Comparison of ENCODE assay signal across 14 cellular contexts in the genomic region with DNA sequence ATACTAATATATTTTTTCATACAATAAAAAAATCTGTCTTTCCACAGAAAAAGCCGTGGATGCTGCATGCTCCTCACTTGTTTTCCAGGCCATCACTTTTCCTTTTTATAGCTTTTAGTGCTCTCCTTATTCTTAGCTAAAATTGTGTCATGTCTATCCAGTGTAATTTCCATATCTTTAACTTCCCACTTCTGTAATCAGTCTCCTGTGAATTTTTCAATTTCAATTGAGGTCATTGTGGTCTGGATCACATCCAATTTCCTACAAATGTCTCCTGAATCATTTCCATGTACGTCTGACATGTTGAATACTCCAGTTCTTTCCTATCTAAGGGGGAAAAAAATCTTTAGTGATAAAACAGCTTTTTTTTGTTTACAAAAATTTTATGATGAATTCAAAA.
DNase-seq lines count a peak whose midpoint lies in the region; ATAC-seq and TF ChIP-seq lines count a peak whose summit lies in the region.
"Had no signal": no experiment of that assay in that cellular context is flagged by ENCODE, and none has a peak within 500 bp of the region (broad histone marks: within the 10 kb centered on the region; RNA-seq: fewer than 3 reads in every experiment).

No MANE protein-coding gene starts in this region.

- no TSS peak for BruUV-seq in MCF 10A (replicated peaks; lab: Mats Ljungman, UMichigan)

- H3K36me3 Mint-ChIP-seq in MCF 10A (ENCODE audit: insufficient read depth, unreplicated experiment), result no peaks in the 10 kb centered on the region

- H3K36me3 ChIP-seq in breast epithelium (no peaks in the 10 kb centered on the region), osteoblast (ENCODE audit: insufficient read depth, low read length) (no peaks in the 10 kb centered on the region)
- H3K36me3 ChIP-seq: tibial nerve had no signal

- CTCF ChIA-PET in MCF 10A (lab: Yijun Ruan, JAX), result interaction anchor here (0.6 to 1.6 kb wide), 4 partner anchors 11 to 808 kb away, joined by 3 to 5 read pairs (median 4); no protein-coding TSS in a partner anchor

- ATAC-seq in HG03135 (IDR thresholded peaks at IDR 0.05; ENCODE audit: unreplicated experiment), result no peak
- ATAC-seq: left lobe of liver had no signal

- no peak overlapping the region for H3K27ac Mint-ChIP-seq in MCF 10A (ENCODE audit: low read depth, unreplicated experiment)

- TF ChIP-seq CTCF in MCF 10A (IDR thresholded peaks at IDR 0.05; ENCODE audit: unreplicated experiment) (no peak), breast epithelium (IDR thresholded peaks at IDR 0.05) (no peak), retinal pigment epithelial cell (conservative IDR thresholded peaks at IDR 0.05; ENCODE audit: low read depth, low read length) (no peak), osteoblast (IDR thresholded peaks at IDR 0.05; ENCODE audit: extremely low read depth, low read depth, low read length) (no peak)

- intact Hi-C loops in MCF 10A (cut with micrococcal nuclease) (no loop called here), breast epithelium (cut with DNase I; ENCODE audit: low total_unique reads) (no loop called here)

- no peak overlapping the region for H3K4me2 ChIP-seq in osteoblast (ENCODE audit: insufficient read depth, low read length)

- DNase-seq in MCF 10A (ENCODE audit: unreplicated experiment), result peak; percentile 81
- DNase-seq in breast epithelium (ENCODE audit: low spot score in 2 of 2), result no peak
- peak; percentile 71 for DNase-seq in OCI-M1 (lab: John Stamatoyannopoulos, UW)
- DNase-seq in dermis blood vessel endothelial cell, result peak; percentile 64
- peak; percentile 88 for DNase-seq in retinal pigment epithelial cell (ENCODE audit: low read depth)
- DNase-seq in AML-193 (lab: John Stamatoyannopoulos, UW), result no peak
- DNase-seq in osteoblast (ENCODE audit: insufficient read length, low spot score, missing footprints), result no peak
- DNase-seq: activated naive CD4-positive, alpha-beta T cell treated with anti-CD3 and anti-CD28 coated beads, Interleukin-2, amount 50 U/mL, for 16 hours; NCI-H187; SIG-M5 had no signal

- no peaks in the 10 kb centered on the region for H3K27me3 ChIP-seq in breast epithelium
- H3K27me3 ChIP-seq in osteoblast (ENCODE audit: insufficient read depth, low read length), result no peaks in the 10 kb centered on the region
- H3K27me3 ChIP-seq: tibial nerve had no signal

- H3K9me3 ChIP-seq in breast epithelium (no peaks in the 10 kb centered on the region), osteoblast (ENCODE audit: low read depth, low read length) (no peaks in the 10 kb centered on the region)

- no peaks in the 10 kb centered on the region for H3K27me3 Mint-ChIP-seq in MCF 10A (ENCODE audit: insufficient read depth, unreplicated experiment)

- peaks cover 11% of the 10 kb centered on the region for H3K4me1 Mint-ChIP-seq in MCF 10A (ENCODE audit: insufficient read depth, unreplicated experiment)

- H3K4me1 ChIP-seq in breast epithelium (no peaks in the 10 kb centered on the region), osteoblast (ENCODE audit: insufficient read depth, low read length) (no peaks in the 10 kb centered on the region)
- H3K4me1 ChIP-seq: parathyroid adenoma, tibial nerve had no signal

- H3K79me2 ChIP-seq in osteoblast (ENCODE audit: insufficient read depth, low read length), result no peaks in the 10 kb centered on the region
- H3K79me2 ChIP-seq: parathyroid adenoma had no signal

- no peak overlapping the region for H3K4me3 ChIP-seq in breast epithelium
- H3K4me3 ChIP-seq in retinal pigment epithelial cell (ENCODE audit: low read length), result no peak overlapping the region
- H3K4me3 ChIP-seq in osteoblast (ENCODE audit: insufficient read depth, low read length), result no peak overlapping the region
- H3K4me3 ChIP-seq: tibial nerve had no signal

- no peaks in the 10 kb centered on the region for H4K20me1 ChIP-seq in osteoblast (ENCODE audit: insufficient read depth, low read length)

- H3K4me3 Mint-ChIP-seq in MCF 10A (ENCODE audit: unreplicated experiment), result no peak overlapping the region

- no peak overlapping the region for H2AFZ ChIP-seq in osteoblast (ENCODE audit: low read length)
- H2AFZ ChIP-seq: parathyroid adenoma had no signal

- POLR2A ChIA-PET in MCF 10A (lab: Yijun Ruan, JAX), result interaction anchor here (1.6 kb wide), 1 partner anchor 295 kb away, joined by 3 read pairs; no protein-coding TSS in a partner anchor

- TF ChIP-seq POLR2A in breast epithelium (IDR thresholded peaks at IDR 0.05), result no peak

- no peak overlapping the region for H3K27ac ChIP-seq in breast epithelium
- H3K27ac ChIP-seq in osteoblast (ENCODE audit: low read depth, low read length), result no peak overlapping the region
- H3K27ac ChIP-seq: parathyroid adenoma, tibial nerve had no signal

- H3K9me3 Mint-ChIP-seq in MCF 10A (ENCODE audit: unreplicated experiment), result peaks cover 20% of the 10 kb centered on the region

Comparison
In these comparisons a context has a peak if more than half of its experiments do, and no peak if none do; other contexts are left out.
1. DNase-seq: peak in MCF 10A (single experiment), OCI-M1 (single experiment), dermis blood vessel endothelial cell (single experiment) and retinal pigment epithelial cell (single experiment); none in breast epithelium (0 of 2), AML-193 (0 of 2) and osteoblast (single experiment).